In the genomic region with DNA sequence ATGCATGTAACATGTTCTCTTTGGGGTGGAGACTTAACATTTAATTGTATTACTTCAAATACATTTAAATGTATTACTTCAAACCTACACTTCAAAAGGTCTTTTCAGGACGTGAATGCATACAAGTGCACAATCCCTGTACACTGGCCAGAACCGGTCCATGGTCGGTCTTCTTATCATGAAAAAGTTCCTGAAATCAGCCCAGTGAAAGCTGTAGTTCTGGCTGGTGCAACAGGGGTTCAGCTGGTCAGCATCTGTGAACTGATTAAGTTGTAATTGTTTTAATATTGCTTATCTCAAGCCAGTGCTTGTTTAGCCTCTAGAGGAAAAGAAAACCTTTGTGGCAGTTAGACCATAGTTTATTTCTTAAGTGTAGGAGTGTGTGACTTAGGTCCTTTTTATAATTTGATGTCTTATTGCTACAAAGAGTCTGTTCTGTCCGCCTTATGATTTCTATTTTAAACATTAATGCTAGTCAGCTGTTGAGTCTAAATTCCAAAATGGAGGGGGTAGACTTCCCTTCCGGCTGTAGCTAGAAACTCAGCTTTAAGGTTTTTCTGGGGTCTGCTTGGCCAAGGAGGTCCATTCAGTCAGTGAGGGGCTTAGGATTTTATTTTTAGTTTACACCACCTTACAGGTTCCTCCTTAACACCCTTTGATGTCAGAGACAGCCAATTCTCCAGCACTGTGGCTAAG, we compare ENCODE assay signal across 1 cellular context.
A peak's percentile ranks its signal among the peaks of the same experiment; 100 is the strongest.
TF ChIP-seq lines count a peak whose summit lies in the region.

No MANE protein-coding gene starts in this region.

TF ChIP-seq in K562, 482 proteins besides CTCF, POLR2A, EP300 and RAD21 (continued from another document):
- 0 out of 2 replicates have a peak, but pooled peaks have one; percentile 15 for TF ChIP-seq GATA2 (CRISPR knock-in tag; IDR thresholded peaks at IDR 0.05)
- TF ChIP-seq, protein P1, sequence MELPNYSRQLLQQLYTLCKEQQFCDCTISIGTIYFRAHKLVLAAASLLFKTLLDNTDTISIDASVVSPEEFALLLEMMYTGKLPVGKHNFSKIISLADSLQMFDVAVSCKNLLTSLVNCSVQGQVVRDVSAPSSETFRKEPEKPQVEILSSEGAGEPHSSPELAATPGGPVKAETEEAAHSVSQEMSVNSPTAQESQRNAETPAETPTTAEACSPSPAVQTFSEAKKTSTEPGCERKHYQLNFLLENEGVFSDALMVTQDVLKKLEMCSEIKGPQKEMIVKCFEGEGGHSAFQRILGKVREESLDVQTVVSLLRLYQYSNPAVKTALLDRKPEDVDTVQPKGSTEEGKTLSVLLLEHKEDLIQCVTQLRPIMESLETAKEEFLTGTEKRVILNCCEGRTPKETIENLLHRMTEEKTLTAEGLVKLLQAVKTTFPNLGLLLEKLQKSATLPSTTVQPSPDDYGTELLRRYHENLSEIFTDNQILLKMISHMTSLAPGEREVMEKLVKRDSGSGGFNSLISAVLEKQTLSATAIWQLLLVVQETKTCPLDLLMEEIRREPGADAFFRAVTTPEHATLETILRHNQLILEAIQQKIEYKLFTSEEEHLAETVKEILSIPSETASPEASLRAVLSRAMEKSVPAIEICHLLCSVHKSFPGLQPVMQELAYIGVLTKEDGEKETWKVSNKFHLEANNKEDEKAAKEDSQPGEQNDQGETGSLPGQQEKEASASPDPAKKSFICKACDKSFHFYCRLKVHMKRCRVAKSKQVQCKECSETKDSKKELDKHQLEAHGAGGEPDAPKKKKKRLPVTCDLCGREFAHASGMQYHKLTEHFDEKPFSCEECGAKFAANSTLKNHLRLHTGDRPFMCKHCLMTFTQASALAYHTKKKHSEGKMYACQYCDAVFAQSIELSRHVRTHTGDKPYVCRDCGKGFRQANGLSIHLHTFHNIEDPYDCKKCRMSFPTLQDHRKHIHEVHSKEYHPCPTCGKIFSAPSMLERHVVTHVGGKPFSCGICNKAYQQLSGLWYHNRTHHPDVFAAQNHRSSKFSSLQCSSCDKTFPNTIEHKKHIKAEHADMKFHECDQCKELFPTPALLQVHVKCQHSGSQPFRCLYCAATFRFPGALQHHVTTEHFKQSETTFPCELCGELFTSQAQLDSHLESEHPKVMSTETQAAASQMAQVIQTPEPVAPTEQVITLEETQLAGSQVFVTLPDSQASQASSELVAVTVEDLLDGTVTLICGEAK (IDR thresholded peaks at IDR 0.05): peak; percentile 45
- TF ChIP-seq, protein P1 (CRISPR knock-in tag; IDR thresholded peaks at IDR 0.05): no peak
- no peak for TF ChIP-seq NR2C2 (CRISPR knock-in tag; IDR thresholded peaks at IDR 0.05)
- peak; percentile 48; the same call in 1 of the 2 replicates for TF ChIP-seq NR2C2 (tag; IDR thresholded peaks at IDR 0.05)
- peak; percentile 41; the same call in 1 of the 2 replicates for TF ChIP-seq RB1 (IDR thresholded peaks at IDR 0.05; ENCODE audit: low read depth)
- TF ChIP-seq, protein P2, sequence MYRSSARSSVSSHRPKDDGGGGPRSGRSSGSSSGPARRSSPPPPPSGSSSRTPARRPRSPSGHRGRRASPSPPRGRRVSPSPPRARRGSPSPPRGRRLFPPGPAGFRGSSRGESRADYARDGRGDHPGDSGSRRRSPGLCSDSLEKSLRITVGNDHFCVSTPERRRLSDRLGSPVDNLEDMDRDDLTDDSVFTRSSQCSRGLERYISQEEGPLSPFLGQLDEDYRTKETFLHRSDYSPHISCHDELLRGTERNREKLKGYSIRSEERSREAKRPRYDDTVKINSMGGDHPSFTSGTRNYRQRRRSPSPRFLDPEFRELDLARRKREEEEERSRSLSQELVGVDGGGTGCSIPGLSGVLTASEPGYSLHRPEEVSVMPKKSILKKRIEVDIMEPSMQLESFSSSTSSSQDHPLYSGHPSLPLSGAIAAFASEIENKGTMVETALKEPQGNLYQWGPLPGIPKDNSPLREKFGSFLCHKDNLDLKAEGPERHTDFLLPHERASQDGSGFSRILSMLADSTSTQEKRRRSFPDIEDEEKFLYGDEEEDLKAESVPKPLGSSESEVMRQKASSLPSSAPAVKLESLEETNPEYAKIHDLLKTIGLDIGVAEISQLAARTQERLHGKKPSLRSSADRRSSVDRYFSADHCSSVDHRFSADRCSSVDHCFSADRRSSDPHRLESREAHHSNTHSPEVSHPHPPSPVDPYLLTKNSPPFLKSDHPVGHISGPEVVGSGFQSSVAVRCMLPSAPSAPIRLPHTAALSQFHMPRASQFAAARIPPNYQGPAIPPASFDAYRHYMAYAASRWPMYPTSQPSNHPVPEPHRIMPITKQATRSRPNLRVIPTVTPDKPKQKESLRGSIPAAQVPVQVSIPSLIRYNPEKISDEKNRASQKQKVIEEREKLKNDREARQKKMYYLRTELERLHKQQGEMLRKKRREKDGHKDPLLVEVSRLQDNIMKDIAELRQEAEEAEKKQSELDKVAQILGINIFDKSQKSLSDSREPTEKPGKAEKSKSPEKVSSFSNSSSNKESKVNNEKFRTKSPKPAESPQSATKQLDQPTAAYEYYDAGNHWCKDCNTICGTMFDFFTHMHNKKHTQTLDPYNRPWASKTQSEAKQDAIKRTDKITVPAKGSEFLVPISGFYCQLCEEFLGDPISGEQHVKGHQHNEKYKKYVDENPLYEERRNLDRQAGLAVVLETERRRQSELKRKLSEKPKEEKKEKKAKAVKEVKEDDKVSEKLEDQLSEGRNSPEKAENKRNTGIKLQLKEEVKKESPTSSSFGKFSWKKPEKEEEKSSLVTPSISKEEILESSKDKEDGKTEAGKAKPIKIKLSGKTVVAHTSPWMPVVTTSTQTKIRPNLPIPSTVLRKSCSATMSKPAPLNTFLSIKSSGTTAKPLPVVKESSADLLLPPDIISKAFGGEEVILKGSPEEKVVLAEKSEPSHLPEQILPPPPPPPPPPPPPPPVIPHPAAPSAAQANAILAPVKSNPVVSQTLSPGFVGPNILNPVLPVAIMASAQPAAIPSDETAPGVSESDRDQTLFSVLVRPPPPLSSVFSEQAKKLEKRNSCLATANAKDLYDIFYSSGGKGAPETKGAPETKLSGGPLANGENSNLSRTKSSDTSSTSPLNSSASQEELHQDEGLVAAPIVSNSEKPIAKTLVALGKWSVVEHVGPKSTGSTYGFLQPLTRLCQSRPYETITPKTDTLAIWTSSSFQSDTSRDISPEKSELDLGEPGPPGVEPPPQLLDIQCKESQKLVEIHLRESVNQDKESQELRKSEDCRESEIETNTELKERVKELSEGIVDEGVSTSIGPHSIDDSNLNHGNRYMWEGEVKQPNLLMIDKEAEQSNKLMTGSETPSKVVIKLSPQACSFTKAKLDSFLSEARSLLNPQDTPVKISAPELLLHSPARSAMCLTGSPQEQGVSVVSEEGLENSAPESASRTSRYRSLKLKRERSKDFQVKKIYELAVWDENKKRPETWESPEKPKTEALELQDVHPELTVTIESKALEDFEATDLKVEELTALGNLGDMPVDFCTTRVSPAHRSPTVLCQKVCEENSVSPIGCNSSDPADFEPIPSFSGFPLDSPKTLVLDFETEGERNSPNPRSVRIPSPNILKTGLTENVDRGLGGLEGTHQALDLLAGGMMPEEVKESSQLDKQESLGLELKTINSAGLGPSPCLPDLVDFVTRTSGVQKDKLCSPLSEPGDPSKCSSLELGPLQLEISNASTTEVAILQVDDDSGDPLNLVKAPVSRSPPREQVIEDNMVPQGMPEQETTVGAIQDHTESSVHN (IDR thresholded peaks at IDR 0.05; ENCODE audit: borderline replicate concordance in 1 of 2, low read depth in 1 of 2): peak in 1 of 2 experiments; percentile 35; a peak in 1 of 4 replicates
- no peak for TF ChIP-seq ZNF253 (CRISPR knock-in tag; conservative IDR thresholded peaks at IDR 0.05)
- TF ChIP-seq CEBPG (CRISPR knock-in tag; IDR thresholded peaks at IDR 0.05): peak; percentile 53; the same call in 1 of the 2 replicates
- 0 out of 4 replicates have a peak, but pooled peaks of 1 of the 2 experiments have one; percentile 5 for TF ChIP-seq CEBPG (tag; conservative IDR thresholded peaks at IDR 0.05 in 1 of 2, IDR thresholded peaks at IDR 0.05 in 1 of 2)
- TF ChIP-seq, protein P3, sequence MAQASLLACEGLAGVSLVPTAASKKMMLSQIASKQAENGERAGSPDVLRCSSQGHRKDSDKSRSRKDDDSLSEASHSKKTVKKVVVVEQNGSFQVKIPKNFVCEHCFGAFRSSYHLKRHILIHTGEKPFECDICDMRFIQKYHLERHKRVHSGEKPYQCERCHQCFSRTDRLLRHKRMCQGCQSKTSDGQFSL (CRISPR knock-in tag; IDR thresholded peaks at IDR 0.05): no peak
- TF ChIP-seq, protein P3 (tag; IDR thresholded peaks at IDR 0.05): 0 out of 4 replicates have a peak, but pooled peaks of 1 of the 2 experiments have one; percentile 47
- TF ChIP-seq, protein P4, sequence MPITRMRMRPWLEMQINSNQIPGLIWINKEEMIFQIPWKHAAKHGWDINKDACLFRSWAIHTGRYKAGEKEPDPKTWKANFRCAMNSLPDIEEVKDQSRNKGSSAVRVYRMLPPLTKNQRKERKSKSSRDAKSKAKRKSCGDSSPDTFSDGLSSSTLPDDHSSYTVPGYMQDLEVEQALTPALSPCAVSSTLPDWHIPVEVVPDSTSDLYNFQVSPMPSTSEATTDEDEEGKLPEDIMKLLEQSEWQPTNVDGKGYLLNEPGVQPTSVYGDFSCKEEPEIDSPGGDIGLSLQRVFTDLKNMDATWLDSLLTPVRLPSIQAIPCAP (CRISPR knock-in tag; IDR thresholded peaks at IDR 0.05; ENCODE audit: borderline replicate concordance): no peak
